ENCODE assay signal across 17 cellular contexts in genomic region chr12:50017653-50018052, GRCh38. TPM values are rescaled to one million over a fixed set of nuclear protein-coding genes. Genes with fewer than 3 reads are reported as not detected.
DNase-seq lines count a peak whose midpoint lies in the region; ATAC-seq, FAIRE-seq and TF ChIP-seq lines count a peak whose summit lies in the region.
"Had no signal": no experiment of that assay in that cellular context is flagged by ENCODE, and none has a peak within 500 bp of the region (broad histone marks: within the 10 kb centered on the region; RNA-seq: fewer than 3 reads in every experiment).

No MANE protein-coding gene starts in this region.

- no peak for FAIRE-seq in HepG2 (lab: Jason Lieb, UNC)
- FAIRE-seq: GM12878 had no signal

- no TSS peak for BruUV-seq in HepG2 (replicated peaks; lab: Mats Ljungman, UMichigan)

- no peak overlapping the region for H3K27ac Mint-ChIP-seq in stimulated activated memory B cell treated with anti-CD40 and anti-IgM and Interleukin-4, amounts not matched to agents 10 μg/mL and 1 μg/mL and 100 μg/mL, for 72 hours

- H3K9me3 ChIP-seq in HepG2 (ENCODE audit: low read length) (no peaks in the 10 kb centered on the region), suprapubic skin (no peaks in the 10 kb centered on the region)
- H3K9me3 ChIP-seq: testis had no signal

- intact Hi-C loops in HepG2 (cut with micrococcal nuclease; ENCODE audit: unreplicated experiment) = no loop called here

- TF ChIP-seq RAD21 in HepG2 (CRISPR knock-in tag; IDR thresholded peaks at IDR 0.05) = no peak

- POLR2A ChIA-PET in HepG2 (lab: Yijun Ruan, JAX) = no interaction called here

- H4K20me1 ChIP-seq in HepG2 (ENCODE audit: insufficient read depth, low read length) = no peaks in the 10 kb centered on the region

- H2AFZ ChIP-seq in HepG2 (ENCODE audit: low read length) = no peak overlapping the region

- H3K79me2 ChIP-seq in HepG2 (ENCODE audit: insufficient read depth, low read length) = peaks cover 60% of the 10 kb centered on the region

- no peak for ATAC-seq in HepG2
- no peak for ATAC-seq in GM21367 (IDR thresholded peaks at IDR 0.05; ENCODE audit: unreplicated experiment)
- ATAC-seq in stimulated activated memory B cell treated with anti-CD40 and anti-IgM and Interleukin-4, amounts not matched to agents 10 μg/mL and 1 μg/mL and 100 μg/mL, for 72 hours = no peak
- ATAC-seq: GM12878 had no signal

- no peaks in the 10 kb centered on the region for H3K27me3 ChIP-seq in HepG2 (ENCODE audit: control insufficient read depth in 1 of 2, insufficient read depth in 2 of 2, low read length in 2 of 2)
- H3K27me3 ChIP-seq in suprapubic skin = no peaks in the 10 kb centered on the region
- H3K27me3 ChIP-seq: testis had no signal

- peaks cover 12% of the 10 kb centered on the region for H3K36me3 Mint-ChIP-seq in stimulated activated memory B cell treated with anti-CD40 and anti-IgM and Interleukin-4, amounts not matched to agents 10 μg/mL and 1 μg/mL and 100 μg/mL, for 72 hours

- H3K4me2 ChIP-seq in HepG2 (ENCODE audit: low read depth, low read length) = no peak overlapping the region

- H3K36me3 ChIP-seq in HepG2 (replicated peaks in 1 of 2; ENCODE audit: control insufficient read depth in 1 of 2, insufficient read depth in 2 of 2, low read length in 2 of 2) (peaks cover 7 to 19% of the 10 kb centered on the region in 2 experiments; a peak in 4 of 5 replicates), suprapubic skin (no peaks in the 10 kb centered on the region)

- no peak overlapping the region for H3K9ac ChIP-seq in HepG2 (ENCODE audit: insufficient read depth, low read depth, low read length)

- H3K4me3 ChIP-seq in choroid plexus epithelial cell (ENCODE audit: low read depth, low read length) (no peak overlapping the region), HepG2 (replicated peaks in 1 of 3; ENCODE audit: insufficient read depth in 1 of 3, low read depth in 2 of 3, low read length in 3 of 3) (no peak overlapping the region), suprapubic skin (no peak overlapping the region)
- H3K4me3 ChIP-seq: GM12878, testis had no signal

- H3K4me1 ChIP-seq in HepG2 (ENCODE audit: insufficient read depth, low read length) (peaks cover 47% of the 10 kb centered on the region), suprapubic skin (peaks cover 12% of the 10 kb centered on the region)
- H3K4me1 ChIP-seq: testis had no signal

- CTCF ChIA-PET in HepG2 (lab: Yijun Ruan, JAX; ENCODE audit: low intra/inter-chr PET ratio, low total read pairs) = no interaction called here

- in situ Hi-C loops in HepG2 (cut with HindIII; ENCODE audit: extremely low pct_ligation_motif_present, low pct_unique_long_range_greater_than_20kb) = no loop called here

- no peak overlapping the region for H3K4me3 Mint-ChIP-seq in stimulated activated memory B cell treated with anti-CD40 and anti-IgM and Interleukin-4, amounts not matched to agents 10 μg/mL and 1 μg/mL and 100 μg/mL, for 72 hours
- H3K4me3 Mint-ChIP-seq: H9 had no signal

- DNase-seq in NOMO-1 (lab: John Stamatoyannopoulos, UW; ENCODE audit: unreplicated experiment in 2 of 2) (peak; percentile 33 to 59), NOMO-1 treated with dmso at 0.1 percent for 144 hours (lab: John Stamatoyannopoulos, UW; ENCODE audit: unreplicated experiment) (no peak), choroid plexus epithelial cell (ENCODE audit: low read depth) (peak; percentile 71), HepG2 (ENCODE audit: low spot score) (no peak), suprapubic skin (ENCODE audit: low spot score in 2 of 2) (no peak), cerebellum (ENCODE audit: low spot score) (no peak)
- DNase-seq: 8988T; activated naive CD4-positive, alpha-beta T cell treated with anti-CD3 and anti-CD28 coated beads, Interleukin-2, amount 50 U/mL, for 16 hours; DMS153; H9; NCI-H2081; T1000 had no signal

- TF ChIP-seq CTCF in choroid plexus epithelial cell (conservative IDR thresholded peaks at IDR 0.05; ENCODE audit: low read depth, low read length) (no peak), HepG2 (CRISPR knock-in tag; IDR thresholded peaks at IDR 0.05) (no peak), suprapubic skin (IDR thresholded peaks at IDR 0.05) (no peak)

- H3K4me1 Mint-ChIP-seq in stimulated activated memory B cell treated with anti-CD40 and anti-IgM and Interleukin-4, amounts not matched to agents 10 μg/mL and 1 μg/mL and 100 μg/mL, for 72 hours = no peaks in the 10 kb centered on the region

- WGBS in HepG2 (ENCODE audit: low lambda C conversion rate) = 85% methylated on average over 6 of the region's 6 CpGs
- whole genome bisulfite sequencing in suprapubic skin = 79% methylated on average over 6 of the region's 6 CpGs

- TF ChIP-seq POLR2A in HepG2 (IDR thresholded peaks at IDR 0.05; ENCODE audit: insufficient read depth in 1 of 2, low read depth in 2 of 2, low read length in 2 of 2) (no peak), suprapubic skin (IDR thresholded peaks at IDR 0.05) (no peak)

- H3K9me3 Mint-ChIP-seq in stimulated activated memory B cell treated with anti-CD40 and anti-IgM and Interleukin-4, amounts not matched to agents 10 μg/mL and 1 μg/mL and 100 μg/mL, for 72 hours = no peaks in the 10 kb centered on the region
- H3K9me3 Mint-ChIP-seq: H9 had no signal

- no peaks in the 10 kb centered on the region for H3K27me3 Mint-ChIP-seq in stimulated activated memory B cell treated with anti-CD40 and anti-IgM and Interleukin-4, amounts not matched to agents 10 μg/mL and 1 μg/mL and 100 μg/mL, for 72 hours

- no peak for TF ChIP-seq EP300 in HepG2 (IDR thresholded peaks at IDR 0.05; ENCODE audit: low read depth in 2 of 2, low read length in 2 of 2)
- TF ChIP-seq EP300 in HepG2 (CRISPR knock-in tag; IDR thresholded peaks at IDR 0.05; ENCODE audit: borderline replicate concordance) = no peak
- TF ChIP-seq EP300 in suprapubic skin (IDR thresholded peaks at IDR 0.05) = no peak

- H3K27ac ChIP-seq in HepG2 (ENCODE audit: extremely low read length, insufficient read depth, low read length) (peak overlapping the region; percentile 21), suprapubic skin (peak overlapping the region; percentile 42)

RNA-seq across cellular contexts. Expression of gene RACGAP1, which starts 7.6 kb away (rescaled TPM):
- 57.9 and 95.5 TPM in 2 replicates for total RNA-seq in HepG2 (2016; rRNA removed; fragmentation: Illumina TruSeq; extraction: Trizol)
- total RNA-seq in HepG2 (2016; cell fraction: cytosol; rRNA removed; fragmentation: Illumina TruSeq; extraction: Trizol; ENCODE audit: low read depth) = 19.2 and 25.1 TPM in 2 replicates
- total RNA-seq in HepG2 (2016; cell fraction: insoluble cytoplasmic fraction; rRNA removed; fragmentation: Illumina TruSeq; extraction: Trizol) = 56.8 and 91.5 TPM in 2 replicates
- total RNA-seq in HepG2 (2016; cell fraction: membrane; rRNA removed; fragmentation: Illumina TruSeq; extraction: Trizol) = 22.2 and 24.7 TPM in 2 replicates
- total RNA-seq in HepG2 (2016; cell fraction: nucleus; rRNA removed; fragmentation: Illumina TruSeq; extraction: Trizol) = 29.8 and 36.8 TPM in 2 replicates
- polyA plus RNA-seq in HepG2 (2011; rRNA removed) = 14.0 and 16.7 TPM in 2 replicates
- polyA plus RNA-seq in HepG2 (2011; cell fraction: cytosol; rRNA removed) = 11.8 and 12.2 TPM in 2 replicates
- polyA plus RNA-seq in HepG2 (2011; cell fraction: nucleus; rRNA removed) = 15.3 and 17.4 TPM in 2 replicates
- polyA plus RNA-seq in HepG2 (2012) = 13.0 and 24.8 TPM in 2 replicates
- 3.3 and 3.8 TPM in 2 replicates for polyA plus RNA-seq in HepG2 (2016; cell fraction: cytosol; fragmentation: Illumina TruSeq; extraction: Trizol; ENCODE audit: low read depth)
- 55.6 and 59.8 TPM in 2 replicates for polyA plus RNA-seq in HepG2 (2016; cell fraction: insoluble cytoplasmic fraction; fragmentation: Illumina TruSeq; extraction: Trizol; ENCODE audit: low read depth)
- 8.3 and 9.6 TPM in 2 replicates for polyA plus RNA-seq in HepG2 (2016; cell fraction: membrane; fragmentation: Illumina TruSeq; extraction: Trizol; ENCODE audit: low read depth)
- polyA plus RNA-seq in HepG2 (2016; cell fraction: nucleus; fragmentation: Illumina TruSeq; extraction: Trizol; ENCODE audit: insufficient read depth, low read depth) = 35.4 and 37.2 TPM in 2 replicates
- 65.5 and 353 TPM in 2 replicates for polyA minus RNA-seq in HepG2 (2011; rRNA and poly(A)+ RNA removed; ENCODE audit: low replicate concordance)
- polyA minus RNA-seq in HepG2 (2011; cell fraction: cytosol; rRNA and poly(A)+ RNA removed) = 20.2 and 21.7 TPM in 2 replicates
- 17.5 and 21.2 TPM in 2 replicates for polyA minus RNA-seq in HepG2 (2011; cell fraction: nucleus; rRNA and poly(A)+ RNA removed)
- total RNA-seq in suprapubic skin = 10 to 100 TPM; 13.8 to 20.4 (median 16.2) TPM
- 38.3 TPM for total RNA-seq in cerebellum

RNA-seq across cellular contexts. Expression of gene ASIC1, which starts 39.7 kb away (rescaled TPM):
- 0.24 and 0.44 TPM in 2 replicates for total RNA-seq in HepG2 (2016; rRNA removed; fragmentation: Illumina TruSeq; extraction: Trizol)
- total RNA-seq in HepG2 (2016; cell fraction: cytosol; rRNA removed; fragmentation: Illumina TruSeq; extraction: Trizol; ENCODE audit: low read depth) = 0.26 and 0.30 TPM in 2 replicates
- total RNA-seq in HepG2 (2016; cell fraction: insoluble cytoplasmic fraction; rRNA removed; fragmentation: Illumina TruSeq; extraction: Trizol) = 0.19 and 1.1 TPM in 2 replicates
- total RNA-seq in HepG2 (2016; cell fraction: membrane; rRNA removed; fragmentation: Illumina TruSeq; extraction: Trizol) = 0.49 and 0.52 TPM in 2 replicates
- total RNA-seq in HepG2 (2016; cell fraction: nucleus; rRNA removed; fragmentation: Illumina TruSeq; extraction: Trizol) = 0.47 and 0.75 TPM in 2 replicates
- polyA plus RNA-seq in HepG2 (2011; rRNA removed) = 1.3 and 1.5 TPM in 2 replicates
- 0.85 and 0.98 TPM in 2 replicates for polyA plus RNA-seq in HepG2 (2011; cell fraction: cytosol; rRNA removed)
- polyA plus RNA-seq in HepG2 (2011; cell fraction: nucleus; rRNA removed) = 2.6 and 3.1 TPM in 2 replicates
- polyA plus RNA-seq in HepG2 (2012) = 0.56 and 0.67 TPM in 2 replicates
- 0.34 and 0.51 TPM in 2 replicates for polyA plus RNA-seq in HepG2 (2016; cell fraction: cytosol; fragmentation: Illumina TruSeq; extraction: Trizol; ENCODE audit: low read depth)
- 0.59 and 0.66 TPM in 2 replicates for polyA plus RNA-seq in HepG2 (2016; cell fraction: insoluble cytoplasmic fraction; fragmentation: Illumina TruSeq; extraction: Trizol; ENCODE audit: low read depth)
- polyA plus RNA-seq in HepG2 (2016; cell fraction: membrane; fragmentation: Illumina TruSeq; extraction: Trizol; ENCODE audit: low read depth) = 0.59 and 0.63 TPM in 2 replicates
- polyA plus RNA-seq in HepG2 (2016; cell fraction: nucleus; fragmentation: Illumina TruSeq; extraction: Trizol; ENCODE audit: insufficient read depth, low read depth) = 2.9 and 3.2 TPM in 2 replicates
- 2.0 and 12.2 TPM in 2 replicates for polyA minus RNA-seq in HepG2 (2011; rRNA and poly(A)+ RNA removed; ENCODE audit: low replicate concordance)
- 0.40 and 0.88 TPM in 2 replicates for polyA minus RNA-seq in HepG2 (2011; cell fraction: cytosol; rRNA and poly(A)+ RNA removed)
- 0.87 and 1.3 TPM in 2 replicates for polyA minus RNA-seq in HepG2 (2011; cell fraction: nucleus; rRNA and poly(A)+ RNA removed)
- 1 to 10 TPM in 3 of 4 donors, under 1 TPM in 1; 0.59 to 2.2 (median 1.5) TPM for total RNA-seq in suprapubic skin
- total RNA-seq in cerebellum = 20.5 TPM

RNA-seq across cellular contexts. Expression of gene AQP6, which starts 44.9 kb away (rescaled TPM):
- total RNA-seq in HepG2 (2016; rRNA removed; fragmentation: Illumina TruSeq; extraction: Trizol) = 0.51 and 1.3 TPM in 2 replicates
- total RNA-seq in HepG2 (2016; cell fraction: cytosol; rRNA removed; fragmentation: Illumina TruSeq; extraction: Trizol; ENCODE audit: low read depth) = 0.20 and 0.35 TPM in 2 replicates
- total RNA-seq in HepG2 (2016; cell fraction: insoluble cytoplasmic fraction; rRNA removed; fragmentation: Illumina TruSeq; extraction: Trizol) = 0.54 and 1.1 TPM in 2 replicates
- total RNA-seq in HepG2 (2016; cell fraction: membrane; rRNA removed; fragmentation: Illumina TruSeq; extraction: Trizol) = 0.55 and 0.59 TPM in 2 replicates
- total RNA-seq in HepG2 (2016; cell fraction: nucleus; rRNA removed; fragmentation: Illumina TruSeq; extraction: Trizol) = 0.47 and 0.87 TPM in 2 replicates
- polyA plus RNA-seq in HepG2 (2011; rRNA removed) = 0.32 and 0.38 TPM in 2 replicates
- 0.21 and 0.23 TPM in 2 replicates for polyA plus RNA-seq in HepG2 (2011; cell fraction: cytosol; rRNA removed)
- polyA plus RNA-seq in HepG2 (2011; cell fraction: nucleus; rRNA removed) = 0.64 and 0.79 TPM in 2 replicates
- 0.43 and 0.78 TPM in 2 replicates for polyA plus RNA-seq in HepG2 (2012)
- 0.23 and 0.31 TPM in 2 replicates for polyA plus RNA-seq in HepG2 (2016; cell fraction: cytosol; fragmentation: Illumina TruSeq; extraction: Trizol; ENCODE audit: low read depth)
- 0.48 and 0.69 TPM in 2 replicates for polyA plus RNA-seq in HepG2 (2016; cell fraction: insoluble cytoplasmic fraction; fragmentation: Illumina TruSeq; extraction: Trizol; ENCODE audit: low read depth)
- 0.23 and 0.48 TPM in 2 replicates for polyA plus RNA-seq in HepG2 (2016; cell fraction: membrane; fragmentation: Illumina TruSeq; extraction: Trizol; ENCODE audit: low read depth)
- 1.6 and 2.3 TPM in 2 replicates for polyA plus RNA-seq in HepG2 (2016; cell fraction: nucleus; fragmentation: Illumina TruSeq; extraction: Trizol; ENCODE audit: insufficient read depth, low read depth)
- 0.16 and 0.48 TPM in 2 replicates for polyA minus RNA-seq in HepG2 (2011; rRNA and poly(A)+ RNA removed; ENCODE audit: low replicate concordance)
- polyA minus RNA-seq in HepG2 (2011; cell fraction: cytosol; rRNA and poly(A)+ RNA removed) = not detected in 2 replicates
- 0.25 TPM in 1 of 2 replicates, not detected in the other for polyA minus RNA-seq in HepG2 (2011; cell fraction: nucleus; rRNA and poly(A)+ RNA removed)
- not detected for total RNA-seq in suprapubic skin
- total RNA-seq in cerebellum = 0.27 TPM
- total RNA-seq: dermis blood vessel endothelial cell, GM12878 had no signal
- polyA plus RNA-seq: GM12878 had no signal

RNA-seq across cellular contexts. Expression of gene AQP5, which starts 56.0 kb away (rescaled TPM):
- total RNA-seq in HepG2 (2016; rRNA removed; fragmentation: Illumina TruSeq; extraction: Trizol) (not detected in 2 replicates), suprapubic skin (100 to 1,000 TPM; 128 to 258 (median 196) TPM), cerebellum (0.82 TPM)
- not detected in 2 replicates for total RNA-seq in HepG2 (2016; cell fraction: cytosol; rRNA removed; fragmentation: Illumina TruSeq; extraction: Trizol; ENCODE audit: low read depth)
- total RNA-seq in HepG2 (2016; cell fraction: insoluble cytoplasmic fraction; rRNA removed; fragmentation: Illumina TruSeq; extraction: Trizol) = not detected in 2 replicates
- not detected in 2 replicates for total RNA-seq in HepG2 (2016; cell fraction: membrane; rRNA removed; fragmentation: Illumina TruSeq; extraction: Trizol)
- total RNA-seq in HepG2 (2016; cell fraction: nucleus; rRNA removed; fragmentation: Illumina TruSeq; extraction: Trizol) = not detected in 2 replicates
- polyA plus RNA-seq in HepG2 (2011; rRNA removed) = not detected in 2 replicates
- polyA plus RNA-seq in HepG2 (2011; cell fraction: cytosol; rRNA removed) = not detected in 2 replicates
- not detected in 2 replicates for polyA plus RNA-seq in HepG2 (2011; cell fraction: nucleus; rRNA removed)
- polyA plus RNA-seq in HepG2 (2012) = not detected in 2 replicates
- not detected in 2 replicates for polyA plus RNA-seq in HepG2 (2016; cell fraction: cytosol; fragmentation: Illumina TruSeq; extraction: Trizol; ENCODE audit: low read depth)
- not detected in 2 replicates for polyA plus RNA-seq in HepG2 (2016; cell fraction: insoluble cytoplasmic fraction; fragmentation: Illumina TruSeq; extraction: Trizol; ENCODE audit: low read depth)
- not detected in 2 replicates for polyA plus RNA-seq in HepG2 (2016; cell fraction: membrane; fragmentation: Illumina TruSeq; extraction: Trizol; ENCODE audit: low read depth)
- polyA plus RNA-seq in HepG2 (2016; cell fraction: nucleus; fragmentation: Illumina TruSeq; extraction: Trizol; ENCODE audit: insufficient read depth, low read depth) = not detected in 2 replicates
- 0.82 TPM in 1 of 2 replicates, not detected in the other for polyA minus RNA-seq in HepG2 (2011; rRNA and poly(A)+ RNA removed; ENCODE audit: low replicate concordance)
- not detected in 2 replicates for polyA minus RNA-seq in HepG2 (2011; cell fraction: cytosol; rRNA and poly(A)+ RNA removed)
- not detected in 2 replicates for polyA minus RNA-seq in HepG2 (2011; cell fraction: nucleus; rRNA and poly(A)+ RNA removed)
- total RNA-seq: GM12878 had no signal
- polyA plus RNA-seq: GM12878 had no signal

Comparison
In these comparisons a context has a peak if more than half of its experiments do, and no peak if none do; other contexts are left out.
1. DNase-seq: peak in NOMO-1 (2 of 2) and choroid plexus epithelial cell (single experiment); none in NOMO-1 treated with dmso at 0.1 percent for 144 hours (single experiment), HepG2 (single experiment), suprapubic skin (0 of 2) and cerebellum (single experiment).